ENCODE assay signal across 1 cellular context in the genomic region with DNA sequence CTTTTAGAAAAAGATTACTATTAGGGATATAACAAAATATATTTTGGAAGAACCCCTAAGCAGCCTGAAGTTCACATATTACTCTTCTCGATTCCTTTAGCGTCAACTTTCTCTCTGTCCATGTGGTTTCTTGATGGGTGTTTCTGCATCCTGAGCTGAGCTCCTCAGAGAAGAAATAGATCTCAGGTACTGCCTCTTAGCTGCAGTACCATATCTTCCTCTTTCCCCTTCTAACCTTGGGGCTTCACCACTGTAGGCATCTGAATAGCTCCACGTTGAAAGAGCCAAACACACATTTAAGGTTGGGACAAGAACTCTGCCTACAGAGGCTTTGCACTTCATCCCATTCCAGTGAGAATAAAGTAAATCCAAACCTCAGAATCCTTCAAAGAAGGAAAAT.
TF ChIP-seq lines count a peak whose summit lies in the region.

No MANE protein-coding gene starts in this region.

TF ChIP-seq in GM12891, 5 proteins besides CTCF, POLR2A, EP300 and RAD21 (continued from another document):
- peak; percentile 70 for TF ChIP-seq POLR2AphosphoS5 (IDR thresholded peaks at IDR 0.05; ENCODE audit: low read depth, low read length)
- no peak for TF ChIP-seq SPI1 (IDR thresholded peaks at IDR 0.05; ENCODE audit: low read depth, low read length)
- TF ChIP-seq POU2F2 (IDR thresholded peaks at IDR 0.05; ENCODE audit: low read depth, low read length) = no peak
